ENCODE assay signal across 24 cellular contexts in genomic region chr5:161562446-161562845, GRCh38. TPM values are rescaled to one million over a fixed set of nuclear protein-coding genes. Genes with fewer than 3 reads are reported as not detected.
DNase-seq lines count a peak whose midpoint lies in the region; ATAC-seq, FAIRE-seq and TF ChIP-seq lines count a peak whose summit lies in the region.
"Had no signal": no experiment of that assay in that cellular context is flagged by ENCODE, and none has a peak within 500 bp of the region (broad histone marks: within the 10 kb centered on the region; RNA-seq: fewer than 3 reads in every experiment).

No MANE protein-coding gene starts in this region.

- H3K27me3 ChIP-seq in GM12878 (replicated peaks in 1 of 2; ENCODE audit: control insufficient read depth in 2 of 2, insufficient read depth in 2 of 2, low read length in 1 of 2) (no peaks in the 10 kb centered on the region), osteoblast (ENCODE audit: insufficient read depth, low read length) (no peaks in the 10 kb centered on the region)
- H3K27me3 ChIP-seq: BLaER1 treated with 17β-estradiol and CSF1 and Interleukin-3, amounts not matched to agents 10 nM and 100 nM had no signal

- SMC1A ChIA-PET in GM12878 (lab: Charles Lee; ENCODE audit: uncharacterized antibody, unreplicated experiment): interaction anchor here (1.7 kb wide), 1 partner anchor 10 kb away, joined by 5 read pairs; no protein-coding TSS in a partner anchor

- H3K27ac ChIP-seq in GM12878 (ENCODE audit: control insufficient read depth, insufficient read depth) (no peak overlapping the region), osteoblast (ENCODE audit: low read depth, low read length) (no peak overlapping the region)
- H3K27ac ChIP-seq: BLaER1 treated with 17β-estradiol and CSF1 and Interleukin-3, amounts not matched to agents 10 nM and 100 nM; C4-2B had no signal

- TF ChIP-seq RAD21 in GM12878 (IDR thresholded peaks at IDR 0.05; ENCODE audit: insufficient read depth, low read depth, low read length): no peak

- H3K9ac ChIP-seq in GM12878 (ENCODE audit: control insufficient read depth, insufficient read depth, low read length): no peak overlapping the region
- H3K9ac ChIP-seq: BLaER1 treated with 17β-estradiol and CSF1 and Interleukin-3, amounts not matched to agents 10 nM and 100 nM had no signal

- TF ChIP-seq EP300 in GM12878 (IDR thresholded peaks at IDR 0.05; ENCODE audit: borderline replicate concordance in 1 of 2, control insufficient read depth in 1 of 2, low read depth in 2 of 2, low read length in 2 of 2): 0 out of 4 replicates have a peak, but pooled peaks of 1 of the 2 experiments have one; percentile 31

- H3K4me3 ChIP-seq in GM12878 (no peak overlapping the region), osteoblast (ENCODE audit: insufficient read depth, low read length) (no peak overlapping the region)
- H3K4me3 ChIP-seq: BLaER1 treated with 17β-estradiol and CSF1 and Interleukin-3, amounts not matched to agents 10 nM and 100 nM had no signal

- H3K79me2 ChIP-seq in GM12878 (ENCODE audit: control insufficient read depth, insufficient read depth, low read length) (no peaks in the 10 kb centered on the region), osteoblast (ENCODE audit: insufficient read depth, low read length) (no peaks in the 10 kb centered on the region)

- BruUV-seq in GM12878 (replicated peaks; lab: Mats Ljungman, UMichigan): no TSS peak

- CTCF ChIA-PET in GM12878 (lab: Yijun Ruan, JAX): interaction anchor here (0.9 kb wide), 1 partner anchor 10 kb away, joined by 3 read pairs; no protein-coding TSS in a partner anchor

- no peak for FAIRE-seq in GM12878 (lab: Jason Lieb, UNC)
- FAIRE-seq: A204.1, D721Med, G401.6, GM12891 had no signal

- WGBS in GM12878 (ENCODE audit: insufficient coverage, insufficient replicate concordance, low lambda C conversion rate, missing lambda C conversion rate): 6% methylated on average over 2 of the region's 2 CpGs

- H3K36me3 ChIP-seq in GM12878 (ENCODE audit: control insufficient read depth in 2 of 2, insufficient read depth in 2 of 2, low read length in 1 of 2) (no peaks in the 10 kb centered on the region), osteoblast (ENCODE audit: insufficient read depth, low read length) (no peaks in the 10 kb centered on the region)
- H3K36me3 ChIP-seq: BLaER1 treated with 17β-estradiol and CSF1 and Interleukin-3, amounts not matched to agents 10 nM and 100 nM had no signal

- TF ChIP-seq CTCF in GM12878 (IDR thresholded peaks at IDR 0.05 in 2 of 3, conservative IDR thresholded peaks at IDR 0.05 in 1 of 3; ENCODE audit: control insufficient read depth in 2 of 3, extremely low read depth in 1 of 3, insufficient read depth in 1 of 3, low read depth in 3 of 3, low read length in 3 of 3) (no peak), osteoblast (IDR thresholded peaks at IDR 0.05; ENCODE audit: extremely low read depth, low read depth, low read length) (no peak)

- H2AFZ ChIP-seq in GM12878 (ENCODE audit: control insufficient read depth, low read depth, low read length) (no peak overlapping the region), osteoblast (ENCODE audit: low read length) (no peak overlapping the region)

- no peak for TF ChIP-seq POLR2A in GM12878 (IDR thresholded peaks at IDR 0.05; ENCODE audit: low read depth, low read length)

- no peaks in the 10 kb centered on the region for H3K9me3 ChIP-seq in GM12878 (replicated peaks; ENCODE audit: control insufficient read depth, insufficient read depth, low read length)
- H3K9me3 ChIP-seq in osteoblast (ENCODE audit: low read depth, low read length): no peaks in the 10 kb centered on the region
- H3K9me3 ChIP-seq: BLaER1 treated with 17β-estradiol and CSF1 and Interleukin-3, amounts not matched to agents 10 nM and 100 nM; Caco-2 had no signal

- H4K20me1 ChIP-seq in GM12878 (ENCODE audit: control insufficient read depth, insufficient read depth): no peaks in the 10 kb centered on the region
- H4K20me1 ChIP-seq in osteoblast (ENCODE audit: insufficient read depth, low read length): no peaks in the 10 kb centered on the region
- H4K20me1 ChIP-seq: BLaER1 treated with 17β-estradiol and CSF1 and Interleukin-3, amounts not matched to agents 10 nM and 100 nM had no signal

- no peak for DNase-seq in GM12878 (ENCODE audit: low read depth, low spot score)
- DNase-seq in osteoblast (ENCODE audit: insufficient read length, low spot score, missing footprints): peak; percentile 17
- no peak for DNase-seq in AG20443 (ENCODE audit: low spot score)
- DNase-seq in activated T-cell treated with anti-CD3 and anti-CD28 coated beads, Interleukin-2, amount 50 U/mL, for 1 hour: no peak
- DNase-seq: 8988T; ACHN; AML-193; Caco-2; Calu3; CD4-positive, alpha-beta T cell; CD8-positive, alpha-beta T cell; DMS79 treated with DMSO at 0.1 percent for 48 hours; GF-D8 had no signal

- RAD21 ChIA-PET in GM12878 (lab: Charles Lee; ENCODE audit: unreplicated experiment): no interaction called here

- in situ Hi-C loops in GM12878 (cut with MboI): no loop called here

- POLR2A ChIA-PET in GM12878 (lab: Charles Lee): no interaction called here

- H3K4me2 ChIP-seq in GM12878 (ENCODE audit: control insufficient read depth, insufficient read depth) (no peak overlapping the region), osteoblast (ENCODE audit: insufficient read depth, low read length) (no peak overlapping the region)
- H3K4me2 ChIP-seq: BLaER1 treated with 17β-estradiol and CSF1 and Interleukin-3, amounts not matched to agents 10 nM and 100 nM had no signal

- ATAC-seq in GM18867 (IDR thresholded peaks at IDR 0.05; ENCODE audit: unreplicated experiment) (peak; percentile 53), GM12878 (peak; percentile 33; the same call in 2 of the 3 replicates), GM21619 (IDR thresholded peaks at IDR 0.05; ENCODE audit: unreplicated experiment) (no peak)
- ATAC-seq: CD8-positive, alpha-beta T cell had no signal

- H3K4me1 ChIP-seq in GM12878 (ENCODE audit: control insufficient read depth, insufficient read depth, low read length): no peaks in the 10 kb centered on the region
- H3K4me1 ChIP-seq in osteoblast (ENCODE audit: insufficient read depth, low read length): no peaks in the 10 kb centered on the region
- H3K4me1 ChIP-seq: Caco-2 had no signal

- intact Hi-C loops in GM12878 (cut with micrococcal nuclease; ENCODE audit: unreplicated experiment): no loop called here

TF ChIP-seq in GM12878, 131 proteins besides CTCF, POLR2A, EP300 and RAD21:
- TF ChIP-seq IKZF2 (IDR thresholded peaks at IDR 0.05) (peak in 1 of 2 experiments; percentile 18; a peak in 1 of 4 replicates), ZNF24 (IDR thresholded peaks at IDR 0.05) (no peak), SMAD5 (IDR thresholded peaks at IDR 0.05; ENCODE audit: low read depth) (no peak), NR2F1 (conservative IDR thresholded peaks at IDR 0.05) (no peak), CEBPZ (IDR thresholded peaks at IDR 0.05; ENCODE audit: low read depth, low read length) (no peak), EED (IDR thresholded peaks at IDR 0.05; ENCODE audit: low read depth) (no peak)

RNA-seq across cellular contexts. Expression of gene GABRB2, which starts 15.9 kb away (rescaled TPM):
- total RNA-seq in GM12878 (2013; cell fraction: nucleolus; rRNA removed): 1.5 and 1.6 TPM in 2 replicates
- total RNA-seq in GM12878 (2014; rRNA removed) (0.68 and 1.0 TPM in 2 replicates), GM12878 (2014; rRNA removed; fragmentation: Illumina TruSeq; extraction: Trizol) (0.74 and 0.85 TPM in 2 replicates), GM12878 (2021) (0.56 and 0.58 TPM in 2 replicates), osteoblast (0.59 and 0.72 TPM in 2 replicates)
- 0.26 TPM for polyA plus RNA-seq in GM12878 (2011; ENCODE audit: low read depth)
- polyA plus RNA-seq in GM12878 (2011; rRNA removed) (0.12 TPM in 2 replicates), GM12878 (2014; fragmentation: Illumina TruSeq; extraction: Trizol) (0.79 and 0.82 TPM in 2 replicates), GM12878 (2014; fragmentation: Nextera tagmentation; extraction: Ambion mirVana) (under 1 TPM; 0.13 to 0.20 TPM), GM12878 (2014; rRNA removed) (0.27 and 0.40 TPM in 2 replicates), GM12878 (2016; fragmentation: Nextera tagmentation; extraction: Ambion mirVana) (under 1 TPM; 0.25 to 0.47 TPM)
- 0.05 and 0.06 TPM in 2 replicates for polyA plus RNA-seq in GM12878 (2011; cell fraction: cytosol; rRNA removed)
- polyA plus RNA-seq in GM12878 (2011; cell fraction: nucleus; rRNA removed): 0.09 and 0.10 TPM in 2 replicates
- 0.39 and 0.51 TPM in 2 replicates for polyA plus RNA-seq in GM12878 (2012)
- polyA minus RNA-seq in GM12878 (2011; rRNA and poly(A)+ RNA removed): 0.26 and 0.88 TPM in 2 replicates
- polyA minus RNA-seq in GM12878 (2011; cell fraction: cytosol; rRNA and poly(A)+ RNA removed): not detected in 2 replicates
- 0.57 and 0.60 TPM in 2 replicates for polyA minus RNA-seq in GM12878 (2011; cell fraction: nucleus; rRNA and poly(A)+ RNA removed)
- total RNA-seq: A673; Caco-2; Calu3; CD4-positive, alpha-beta T cell; CD8-positive, alpha-beta T cell had no signal
- polyA plus RNA-seq: AG04450, BJ had no signal
